ENCODE assay signal across 1 cellular context in the genomic region with DNA sequence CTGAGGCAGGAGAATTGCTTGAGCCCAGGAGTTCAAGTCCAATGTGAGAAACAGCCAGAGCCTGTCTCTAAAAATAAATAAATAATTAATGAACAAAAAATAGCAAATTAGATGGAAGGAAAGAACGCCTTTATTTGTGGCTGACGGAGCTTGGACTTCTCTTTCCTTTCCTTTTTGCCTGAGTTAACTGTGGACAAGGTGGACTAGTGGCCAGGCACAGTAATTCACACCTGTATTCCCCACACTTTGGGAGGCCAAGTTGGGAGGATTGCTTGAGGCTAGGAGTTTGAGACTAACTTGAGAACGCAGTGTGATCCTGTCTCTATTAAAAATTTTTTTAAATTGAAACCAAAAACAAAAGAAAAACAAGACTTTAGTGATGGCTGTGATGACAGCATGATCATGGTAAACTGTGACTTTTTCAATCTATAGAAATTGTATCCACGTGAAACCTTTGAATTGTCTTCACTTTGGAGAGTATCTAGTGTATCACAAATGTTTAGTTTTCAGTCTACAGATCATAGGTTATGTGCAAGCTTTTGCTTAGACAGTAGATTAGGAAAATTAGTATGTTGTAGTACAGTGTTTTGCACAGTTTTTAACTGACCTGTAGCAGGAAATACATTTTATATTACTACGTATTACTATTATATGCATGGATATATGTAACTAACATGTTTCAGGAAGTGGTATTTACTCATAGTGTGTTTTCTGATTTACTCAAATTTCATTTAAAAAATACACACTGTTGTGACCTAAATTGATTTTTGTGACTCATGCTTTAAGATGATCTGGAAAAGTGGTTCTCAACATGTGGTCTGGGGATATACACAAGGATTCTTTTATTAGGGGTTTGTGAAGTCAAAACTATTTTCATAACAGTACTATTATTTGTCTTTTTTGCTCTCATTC.
TF ChIP-seq lines count a peak whose summit lies in the region.

No MANE protein-coding gene starts in this region.

TF ChIP-seq in SK-N-SH, 30 proteins besides CTCF, POLR2A, EP300 and RAD21 (continued from another document):
- TF ChIP-seq, protein P1, sequence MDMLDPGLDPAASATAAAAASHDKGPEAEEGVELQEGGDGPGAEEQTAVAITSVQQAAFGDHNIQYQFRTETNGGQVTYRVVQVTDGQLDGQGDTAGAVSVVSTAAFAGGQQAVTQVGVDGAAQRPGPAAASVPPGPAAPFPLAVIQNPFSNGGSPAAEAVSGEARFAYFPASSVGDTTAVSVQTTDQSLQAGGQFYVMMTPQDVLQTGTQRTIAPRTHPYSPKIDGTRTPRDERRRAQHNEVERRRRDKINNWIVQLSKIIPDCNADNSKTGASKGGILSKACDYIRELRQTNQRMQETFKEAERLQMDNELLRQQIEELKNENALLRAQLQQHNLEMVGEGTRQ (IDR thresholded peaks at IDR 0.05; ENCODE audit: borderline replicate concordance, low read depth, low read length), result no peak
- peak; percentile 14; the same call in 1 of the 2 replicates for TF ChIP-seq JUND (IDR thresholded peaks at IDR 0.05)
